Comparison of ENCODE assay signal across 16 cellular contexts in genomic region chr5:16932401-16932800, GRCh38. TPM values are rescaled to one million over a fixed set of nuclear protein-coding genes. Genes with fewer than 3 reads are reported as not detected.
DNase-seq lines count a peak whose midpoint lies in the region; ATAC-seq and TF ChIP-seq lines count a peak whose summit lies in the region.
"Had no signal": no experiment of that assay in that cellular context is flagged by ENCODE, and none has a peak within 500 bp of the region (broad histone marks: within the 10 kb centered on the region; RNA-seq: fewer than 3 reads in every experiment).

No MANE protein-coding gene starts in this region.

- DNase-seq in AG04450 (ENCODE audit: low read depth, low spot score) (no peak), SK-N-MC (ENCODE audit: low read depth, low spot score) (no peak), foreskin melanocyte (peak; percentile 68), osteocyte (ENCODE audit: extremely low spot score, unreplicated experiment) (no peak), NCI-H1694 (lab: John Stamatoyannopoulos, UW) (no peak), AG20443 (ENCODE audit: low spot score) (no peak)
- DNase-seq: activated CD4-positive, CD25-positive, alpha-beta regulatory T cell treated with anti-CD3 and anti-CD28 coated beads, Interleukin-2, amount 50 U/mL, for 72 hours; effector CD8-positive, alpha-beta T cell; NCI-H2029 treated with DMSO at 0.1 percent for 48 hours; NCI-H69; posterior cingulate gyrus had no signal

- peaks cover 54% of the 10 kb centered on the region for H3K4me1 Mint-ChIP-seq in osteocyte (ENCODE audit: unreplicated experiment)

- H3K36me3 Mint-ChIP-seq in osteocyte (ENCODE audit: unreplicated experiment), result peaks cover 3% of the 10 kb centered on the region

- TF ChIP-seq POLR2A in GM18505 (IDR thresholded peaks at IDR 0.05; ENCODE audit: borderline replicate concordance, extremely low read depth, insufficient read depth, insufficient read length), result no peak

- H3K27ac ChIP-seq in AG04450 (ENCODE audit: low read depth, low read length), result no peak overlapping the region
- H3K27ac ChIP-seq in SK-N-MC, result peak overlapping the region; percentile 52
- H3K27ac ChIP-seq: gastroesophageal sphincter, thoracic aorta had no signal

- no peaks in the 10 kb centered on the region for H3K9me3 Mint-ChIP-seq in osteocyte (ENCODE audit: unreplicated experiment)

- H3K4me3 ChIP-seq in AG04450 (ENCODE audit: low read depth, low read length) (peak overlapping the region; percentile 85), SK-N-MC (peak overlapping the region; percentile 86)
- H3K4me3 ChIP-seq: gastroesophageal sphincter, thoracic aorta had no signal

- H3K9me3 ChIP-seq in AG04450 (ENCODE audit: control insufficient read depth, insufficient read depth, low read length), result no peaks in the 10 kb centered on the region
- H3K9me3 ChIP-seq in SK-N-MC (ENCODE audit: low read depth, low read length), result no peaks in the 10 kb centered on the region
- H3K9me3 ChIP-seq: gastroesophageal sphincter, thoracic aorta had no signal

- H3K4me3 Mint-ChIP-seq in osteocyte (ENCODE audit: unreplicated experiment), result peak overlapping the region; percentile 97

- H3K9ac ChIP-seq in SK-N-MC (ENCODE audit: insufficient read length), result peak overlapping the region; percentile 97

- ATAC-seq in GM21367 (IDR thresholded peaks at IDR 0.05; ENCODE audit: unreplicated experiment) (no peak), GM18505 (IDR thresholded peaks at IDR 0.05; ENCODE audit: unreplicated experiment) (no peak)
- ATAC-seq: gastroesophageal sphincter had no signal

- H3K36me3 ChIP-seq in SK-N-MC (ENCODE audit: insufficient read depth, low read length), result peaks cover 52% of the 10 kb centered on the region
- H3K36me3 ChIP-seq: gastroesophageal sphincter, thoracic aorta had no signal

- TF ChIP-seq CTCF in AG04450 (IDR thresholded peaks at IDR 0.05; ENCODE audit: low read depth, low read length), result no peak
- no peak for TF ChIP-seq CTCF in osteocyte (IDR thresholded peaks at IDR 0.05)

- peaks cover 9% of the 10 kb centered on the region for H3K27me3 Mint-ChIP-seq in osteocyte (ENCODE audit: unreplicated experiment)

- CTCF ChIA-PET in AG04450 (lab: Charles Lee), result interaction anchor here (0.8 to 4.9 kb wide), 4 partner anchors 10 to 257 kb away, joined by 5 to 93 read pairs (median 29); no protein-coding TSS in a partner anchor

- no peaks in the 10 kb centered on the region for H3K27me3 ChIP-seq in AG04450 (ENCODE audit: control insufficient read depth, insufficient read depth, low read length)

- H3K27ac Mint-ChIP-seq in osteocyte (ENCODE audit: unreplicated experiment), result peak overlapping the region; percentile 81

- POLR2A ChIA-PET in AG04450 (lab: Yijun Ruan, JAX), result no interaction called here

RNA-seq across cellular contexts. Expression of gene MYO10, which starts 3.7 kb away (rescaled TPM):
- 37.0 and 56.1 TPM in 2 replicates for polyA plus RNA-seq in AG04450 (2011; rRNA removed)
- polyA minus RNA-seq in AG04450 (2011; rRNA and poly(A)+ RNA removed), result 118 and 132 TPM in 2 replicates
- total RNA-seq in osteocyte, result 87.8 and 89.5 TPM in 2 replicates
- total RNA-seq: T-helper 1 cell treated with Interleukin-12 subunit alpha and Interleukin-12 subunit beta and Interleukin-4 antibody, amounts not matched to agents 30 ng/mL and 1 ng/mL, for 36 hours had no signal
